ENCODE assay signal across 8 cellular contexts in the genomic region with DNA sequence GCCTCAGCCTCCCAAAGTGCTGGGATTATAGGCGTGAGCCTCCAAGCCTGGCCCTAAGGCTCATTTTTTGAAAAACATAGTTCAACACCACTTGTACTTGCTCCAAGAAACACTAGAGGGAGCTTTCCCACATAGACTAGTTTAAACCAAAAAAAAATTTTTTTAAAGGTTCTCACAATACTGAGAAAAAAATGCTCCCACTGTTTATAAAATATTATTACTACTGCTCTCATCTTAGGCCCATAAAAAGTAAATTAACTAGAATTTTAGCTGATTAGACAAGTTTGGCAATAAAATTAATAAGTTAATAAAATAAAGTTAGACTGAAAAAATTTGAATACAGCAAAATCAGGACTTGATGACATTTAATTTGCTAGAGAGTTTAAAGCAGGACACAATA.
DNase-seq lines count a peak whose midpoint lies in the region; ATAC-seq and TF ChIP-seq lines count a peak whose summit lies in the region.

No MANE protein-coding gene starts in this region.

- peak; percentile 63 for DNase-seq in ACHN
- DNase-seq in NCI-H1048 (lab: John Stamatoyannopoulos, UW) = peak; percentile 20
- DNase-seq in WERI-Rb-1 = no peak
- DNase-seq in heart right ventricle = peak in 1 of 2 donors; percentile 52
- DNase-seq in sigmoid colon = no peak
- DNase-seq in activated CD4-positive, CD25-positive, alpha-beta regulatory T cell treated with anti-CD3 and anti-CD28 coated beads, Interleukin-2, amount 50 U/mL, for 72 hours = no peak

- H3K27me3 ChIP-seq in WERI-Rb-1 (ENCODE audit: insufficient read depth, low read depth, severe bottlenecking) = no peaks in the 10 kb centered on the region
- no peaks in the 10 kb centered on the region for H3K27me3 ChIP-seq in heart right ventricle
- no peaks in the 10 kb centered on the region for H3K27me3 ChIP-seq in sigmoid colon

- H3K27ac ChIP-seq in WERI-Rb-1 = no peak overlapping the region
- peak overlapping the region in 8 of 10 donors; percentile 38 to 81 (median 62) for H3K27ac ChIP-seq in heart right ventricle
- peak overlapping the region in 1 of 4 donors; percentile 46 for H3K27ac ChIP-seq in sigmoid colon

- ATAC-seq in HG02623 (IDR thresholded peaks at IDR 0.05; ENCODE audit: unreplicated experiment) (peak; percentile 70), heart right ventricle (peak in 6 of 8 donors; percentile 33 to 55 (median 48))

- no peaks in the 10 kb centered on the region for H3K36me3 ChIP-seq in WERI-Rb-1
- no peaks in the 10 kb centered on the region for H3K36me3 ChIP-seq in heart right ventricle
- no peaks in the 10 kb centered on the region for H3K36me3 ChIP-seq in sigmoid colon

- TF ChIP-seq POLR2A in sigmoid colon (IDR thresholded peaks at IDR 0.05) = no peak

- intact Hi-C loops in heart right ventricle (cut with DNase I) = loop anchor here in 9 of 10 donors (2.0 to 10.0 kb wide), 11 partner anchors 40 to 182 kb away; partner anchors contain the start of genes TBC1D4 (in 6 of the 9), UCHL3 (in 3 of the 9) and COMMD6 (in 2 of the 9)
- intact Hi-C loops in sigmoid colon (cut with DNase I) = loop anchor here (2.0 kb wide), 2 partner anchors 110 to 176 kb away; partner anchors contain the start of genes TBC1D4 and UCHL3

- WGBS in heart right ventricle, 2 donors = 10 to 23% methylated on average over 1 of the region's 1 CpG
- WGBS in sigmoid colon, 2 donors = 16 to 48% methylated on average over 1 of the region's 1 CpG

- H3K9me3 ChIP-seq in WERI-Rb-1 (ENCODE audit: severe bottlenecking) (no peaks in the 10 kb centered on the region), heart right ventricle (no peaks in the 10 kb centered on the region), sigmoid colon (no peaks in the 10 kb centered on the region)

- H3K4me1 ChIP-seq in heart right ventricle = peaks cover 0 to 67% (median 40%) of the 10 kb centered on the region in 9 donors
- H3K4me1 ChIP-seq in sigmoid colon = peaks cover 0 to 19% (median 13%) of the 10 kb centered on the region in 4 donors

- TF ChIP-seq EP300 in sigmoid colon (IDR thresholded peaks at IDR 0.05) = no peak

- in situ Hi-C loops in ACHN (cut with HindIII; ENCODE audit: low pct_ligation_motif_present, low pct_unique_long_range_greater_than_20kb, low sequenced_read_pairs) = no loop called here

- TF ChIP-seq CTCF in GM12873 (IDR thresholded peaks at IDR 0.05; ENCODE audit: insufficient read depth, low read depth, low read length, missing control alignments) (peak; percentile 64), WERI-Rb-1 (IDR thresholded peaks at IDR 0.05; ENCODE audit: low read depth, low read length) (peak; percentile 8; the same call in 1 of the 2 replicates), heart right ventricle (IDR thresholded peaks at IDR 0.05) (peak; percentile 54 to 86 (median 81)), sigmoid colon (IDR thresholded peaks at IDR 0.05) (peak in 3 of 4 experiments; percentile 35 to 73 (median 61))

- H3K4me3 ChIP-seq in WERI-Rb-1 (ENCODE audit: low read depth, low read length) = no peak overlapping the region
- peak overlapping the region in 1 of 10 donors; percentile 9 for H3K4me3 ChIP-seq in heart right ventricle
- H3K4me3 ChIP-seq in sigmoid colon = no peak overlapping the region

Comparison
In these comparisons a context has a peak if more than half of its experiments do, and no peak if none do; other contexts are left out.
1. DNase-seq: peak in ACHN (single experiment) and NCI-H1048 (single experiment); none in WERI-Rb-1 (single experiment), sigmoid colon (single experiment) and activated CD4-positive, CD25-positive, alpha-beta regulatory T cell treated with anti-CD3 and anti-CD28 coated beads, Interleukin-2, amount 50 U/mL, for 72 hours (single experiment).
2. CTCF ChIP-seq: peak in every context shown above with its lines; median percentile 81 in heart right ventricle; 64 in GM12873; 61 in sigmoid colon; 8 in WERI-Rb-1.